ENCODE assay signal across 13 cellular contexts in genomic region chr2:30361751-30362394, GRCh38.
A peak's percentile ranks its signal among the peaks of the same experiment; 100 is the strongest.
DNase-seq lines count a peak whose midpoint lies in the region; ATAC-seq lines count a peak whose summit lies in the region.
"Had no signal": no experiment of that assay in that cellular context is flagged by ENCODE, and none has a peak within 500 bp of the region (broad histone marks: within the 10 kb centered on the region; RNA-seq: fewer than 3 reads in every experiment).

No MANE protein-coding gene starts in this region.

- no peaks in the 10 kb centered on the region for H3K9me3 Mint-ChIP-seq in central memory CD8-positive, alpha-beta T cell
- peaks cover 2% of the 10 kb centered on the region for H3K9me3 Mint-ChIP-seq in natural killer cell treated with Interleukin-12 subunit alpha and Interleukin-12 subunit beta and Interleukin-15 and Interleukin-18, amount 100 ng/mL, for 72 hours
- H3K9me3 Mint-ChIP-seq: activated B cell treated with CpG ODN at 0.5 μM for 24 hours, mesothelial cell of epicardium had no signal

- H3K4me1 Mint-ChIP-seq in central memory CD8-positive, alpha-beta T cell, result peaks cover 23% of the 10 kb centered on the region
- H3K4me1 Mint-ChIP-seq in natural killer cell treated with Interleukin-12 subunit alpha and Interleukin-12 subunit beta and Interleukin-15 and Interleukin-18, amount 100 ng/mL, for 72 hours (ENCODE audit: low read depth in 2 of 2), result peaks cover 40 to 58% of the 10 kb centered on the region in 2 donors

- H3K4me3 Mint-ChIP-seq in central memory CD8-positive, alpha-beta T cell, result no peak overlapping the region
- H3K4me3 Mint-ChIP-seq in natural killer cell treated with Interleukin-12 subunit alpha and Interleukin-12 subunit beta and Interleukin-15 and Interleukin-18, amount 100 ng/mL, for 72 hours, result peak overlapping the region; percentile 48
- H3K4me3 Mint-ChIP-seq: activated B cell treated with CpG ODN at 0.5 μM for 24 hours, mesothelial cell of epicardium had no signal

- no peak for DNase-seq in right cardiac atrium
- DNase-seq in Right ventricle myocardium inferior (ENCODE audit: missing footprints), result no peak
- DNase-seq in central memory CD8-positive, alpha-beta T cell (ENCODE audit: low spot score in 2 of 2), result no peak
- peak; percentile 69 for DNase-seq in natural killer cell treated with Interleukin-12 subunit alpha and Interleukin-12 subunit beta and Interleukin-15 and Interleukin-18, amount 100 ng/mL, for 72 hours (ENCODE audit: low spot score)
- DNase-seq in SHP77 (lab: John Stamatoyannopoulos, UW), result no peak
- DNase-seq in NCI-H2227 treated with DMSO at 0.1 percent for 48 hours (lab: John Stamatoyannopoulos, UW), result no peak
- no peak for DNase-seq in activated effector memory CD4-positive, alpha-beta T cell treated with anti-CD3 and anti-CD28 coated beads, Interleukin-2, amount 50 U/mL, for 16 hours
- DNase-seq: activated B cell treated with CpG ODN at 0.5 μM for 24 hours; anterior cingulate cortex; NCI-H187; stimulated activated CD4-positive, alpha-beta T cell treated with anti-CD3 and anti-CD28 coated beads, Interleukin-12 subunit alpha, Interleukin-12 subunit beta, amount 100 ng/mL, for 4 hours had no signal

- peaks cover 19% of the 10 kb centered on the region for H3K4me1 ChIP-seq in right cardiac atrium (ENCODE audit: control insufficient read depth, insufficient read depth, low read length)

- H3K27me3 ChIP-seq in right cardiac atrium (ENCODE audit: control insufficient read depth, insufficient read depth), result no peaks in the 10 kb centered on the region

- ATAC-seq in right cardiac atrium (no peak), Right ventricle myocardium inferior (no peak), GM18517 (IDR thresholded peaks at IDR 0.05; ENCODE audit: unreplicated experiment) (no peak)
- ATAC-seq in central memory CD8-positive, alpha-beta T cell (replicated peaks; ENCODE audit: extremely low read depth, poor library complexity, severe bottlenecking), result no peak
- ATAC-seq in natural killer cell treated with Interleukin-12 subunit alpha and Interleukin-12 subunit beta and Interleukin-15 and Interleukin-18, amount 100 ng/mL, for 72 hours, result peak; percentile 53 to 75

- no peaks in the 10 kb centered on the region for H3K27me3 Mint-ChIP-seq in central memory CD8-positive, alpha-beta T cell
- H3K27me3 Mint-ChIP-seq in natural killer cell treated with Interleukin-12 subunit alpha and Interleukin-12 subunit beta and Interleukin-15 and Interleukin-18, amount 100 ng/mL, for 72 hours, result no peaks in the 10 kb centered on the region

- WGBS in right cardiac atrium, result 66% methylated on average over 11 of the region's 11 CpGs

- H3K27ac ChIP-seq in right cardiac atrium (ENCODE audit: low read length), result peak overlapping the region; percentile 32

- H3K27ac Mint-ChIP-seq in central memory CD8-positive, alpha-beta T cell (ENCODE audit: low read depth), result peak overlapping the region; percentile 63
- H3K27ac Mint-ChIP-seq in natural killer cell treated with Interleukin-12 subunit alpha and Interleukin-12 subunit beta and Interleukin-15 and Interleukin-18, amount 100 ng/mL, for 72 hours, result peak overlapping the region; percentile 44 to 85
- H3K27ac Mint-ChIP-seq: activated B cell treated with CpG ODN at 0.5 μM for 24 hours, mesothelial cell of epicardium had no signal

- peaks cover 5% of the 10 kb centered on the region for H3K36me3 Mint-ChIP-seq in central memory CD8-positive, alpha-beta T cell (ENCODE audit: insufficient read depth)
- no peaks in the 10 kb centered on the region for H3K36me3 Mint-ChIP-seq in natural killer cell treated with Interleukin-12 subunit alpha and Interleukin-12 subunit beta and Interleukin-15 and Interleukin-18, amount 100 ng/mL, for 72 hours
- H3K36me3 Mint-ChIP-seq: mesothelial cell of epicardium had no signal

- H3K9me3 ChIP-seq in right cardiac atrium (ENCODE audit: control insufficient read depth, low read length), result no peaks in the 10 kb centered on the region

- intact Hi-C loops in right cardiac atrium (cut with DNase I), result loop anchor here in 2 of 4 donors (5.0 kb wide), 1 partner anchor 45 kb away; no protein-coding TSS in a partner anchor
- intact Hi-C loops in Right ventricle myocardium inferior (cut with DNase I), result loop anchor here (2.0 to 5.0 kb wide), 4 partner anchors 43 to 330 kb away; no protein-coding TSS in a partner anchor

- H3K4me3 ChIP-seq in right cardiac atrium (ENCODE audit: low read length), result no peak overlapping the region

Comparison
In these comparisons a context has a peak if more than half of its experiments do, and no peak if none do; other contexts are left out.
1. ATAC-seq: peak in natural killer cell treated with Interleukin-12 subunit alpha and Interleukin-12 subunit beta and Interleukin-15 and Interleukin-18, amount 100 ng/mL, for 72 hours (2 of 2); none in right cardiac atrium (0 of 2), Right ventricle myocardium inferior (single experiment), central memory CD8-positive, alpha-beta T cell (single experiment) and GM18517 (single experiment).